ENCODE assay signal across 1 cellular context in genomic region chr10:8069627-8070026, GRCh38.
TF ChIP-seq lines count a peak whose summit lies in the region.

No MANE protein-coding gene starts in this region.

TF ChIP-seq in SK-N-SH treated with all-trans-retinoic acid at 6 μM for 48 hours, 23 proteins besides CTCF, POLR2A, EP300 and RAD21 (continued from another document):
- TF ChIP-seq ZNF8 (CRISPR knock-in tag; IDR thresholded peaks at IDR 0.05) (no peak), CSDC2 (CRISPR knock-in tag; IDR thresholded peaks at IDR 0.05) (no peak), OSR1 (CRISPR knock-in tag; IDR thresholded peaks at IDR 0.05) (no peak), ESRRG (CRISPR knock-in tag; IDR thresholded peaks at IDR 0.05) (no peak), ZNF70 (CRISPR knock-in tag; IDR thresholded peaks at IDR 0.05) (no peak), ZFP3 (CRISPR knock-in tag; IDR thresholded peaks at IDR 0.05) (no peak), GLIS3 (CRISPR knock-in tag; IDR thresholded peaks at IDR 0.05) (no peak)
- TF ChIP-seq, protein P1, sequence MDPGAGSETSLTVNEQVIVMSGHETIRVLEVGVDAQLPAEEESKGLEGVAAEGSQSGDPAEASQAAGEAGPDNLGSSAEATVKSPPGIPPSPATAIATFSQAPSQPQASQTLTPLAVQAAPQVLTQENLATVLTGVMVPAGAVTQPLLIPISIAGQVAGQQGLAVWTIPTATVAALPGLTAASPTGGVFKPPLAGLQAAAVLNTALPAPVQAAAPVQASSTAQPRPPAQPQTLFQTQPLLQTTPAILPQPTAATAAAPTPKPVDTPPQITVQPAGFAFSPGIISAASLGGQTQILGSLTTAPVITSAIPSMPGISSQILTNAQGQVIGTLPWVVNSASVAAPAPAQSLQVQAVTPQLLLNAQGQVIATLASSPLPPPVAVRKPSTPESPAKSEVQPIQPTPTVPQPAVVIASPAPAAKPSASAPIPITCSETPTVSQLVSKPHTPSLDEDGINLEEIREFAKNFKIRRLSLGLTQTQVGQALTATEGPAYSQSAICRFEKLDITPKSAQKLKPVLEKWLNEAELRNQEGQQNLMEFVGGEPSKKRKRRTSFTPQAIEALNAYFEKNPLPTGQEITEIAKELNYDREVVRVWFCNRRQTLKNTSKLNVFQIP (CRISPR knock-in tag; IDR thresholded peaks at IDR 0.05; ENCODE audit: borderline replicate concordance, low read depth): no peak
